Comparison of ENCODE assay signal across 8 cellular contexts in genomic region chr11:34358258-34358665, GRCh38. TPM values are rescaled to one million over a fixed set of nuclear protein-coding genes. Genes with fewer than 3 reads are reported as not detected.
DNase-seq lines count a peak whose midpoint lies in the region; ATAC-seq and TF ChIP-seq lines count a peak whose summit lies in the region.

No MANE protein-coding gene starts in this region.

- POLR2A ChIA-PET in SK-N-SH (lab: Yijun Ruan, JAX): interaction anchor here (1.1 to 2.5 kb wide), 7 partner anchors 12 to 305 kb away, joined by 3 to 20 read pairs (median 5); no protein-coding TSS in a partner anchor

- H2AFZ ChIP-seq in KMS-11 (ENCODE audit: low read depth): peak overlapping the region; percentile 83
- peak overlapping the region; percentile 83; the same call in 1 of the 2 replicates for H2AFZ ChIP-seq in SK-N-SH (ENCODE audit: low read depth)

- CTCF ChIA-PET in SK-N-SH (lab: Yijun Ruan, JAX): interaction anchor here (0.7 to 13.4 kb wide), 25 partner anchors 10 to 370 kb away, joined by 3 to 240 read pairs (median 4); no protein-coding TSS in a partner anchor

- no peak for TF ChIP-seq RAD21 in SK-N-SH (IDR thresholded peaks at IDR 0.05; ENCODE audit: low read length)

- H3K4me3 Mint-ChIP-seq in endodermal cell: peak overlapping the region; percentile 66

- H3K4me3 ChIP-seq in AG10803 (ENCODE audit: low read length) (peak overlapping the region; percentile 63), KMS-11 (IDR thresholded peaks at IDR 0.05; ENCODE audit: insufficient read depth, low read depth, low read length) (no peak overlapping the region), SK-N-SH (ENCODE audit: low read depth in 2 of 2, low read length in 1 of 2) (peak overlapping the region; percentile 52 to 61), endodermal cell (ENCODE audit: low read length) (peak overlapping the region; percentile 90), mononuclear cell (ENCODE audit: low read length) (peak overlapping the region; percentile 45), upper lobe of right lung (peak overlapping the region; percentile 57)

- no peaks in the 10 kb centered on the region for H3K9me2 ChIP-seq in SK-N-SH

- peak overlapping the region; percentile 56; the same call in 1 of the 2 replicates for H3K9ac ChIP-seq in KMS-11
- H3K9ac ChIP-seq in SK-N-SH: no peak overlapping the region
- peak overlapping the region; percentile 54 for H3K9ac ChIP-seq in endodermal cell (ENCODE audit: extremely low read depth, low read length, poor library complexity, severe bottlenecking)

- H4K20me1 ChIP-seq in KMS-11 (ENCODE audit: insufficient read depth) (no peaks in the 10 kb centered on the region), SK-N-SH (ENCODE audit: insufficient read depth) (peaks cover 14% of the 10 kb centered on the region; the same call in 1 of the 2 replicates)

- H3K4me2 ChIP-seq in KMS-11 (peak overlapping the region; percentile 30), SK-N-SH (peak overlapping the region; percentile 82)

- H3F3A ChIP-seq in SK-N-SH (replicated peaks; ENCODE audit: insufficient read depth): no peaks in the 10 kb centered on the region

- no peak for TF ChIP-seq POLR2A in GM18505 (IDR thresholded peaks at IDR 0.05; ENCODE audit: borderline replicate concordance, extremely low read depth, insufficient read depth, insufficient read length)

- no peaks in the 10 kb centered on the region for H3K9me3 Mint-ChIP-seq in endodermal cell

- H3K27ac ChIP-seq in KMS-11 (peak overlapping the region; percentile 49), SK-N-SH (ENCODE audit: low read depth in 2 of 2, low read length in 1 of 2) (peak overlapping the region in 1 of 2 experiments; percentile 50; a peak in 1 of 4 replicates), endodermal cell (ENCODE audit: low read depth, low read length) (peak overlapping the region; percentile 58), upper lobe of right lung (peak overlapping the region; percentile 52)

- intact Hi-C loops in upper lobe of right lung (cut with DNase I): loop anchor here (2.0 kb wide), 1 partner anchor 183 kb away; no protein-coding TSS in a partner anchor

- no peaks in the 10 kb centered on the region for H3K36me3 ChIP-seq in KMS-11 (ENCODE audit: insufficient read depth)
- H3K36me3 ChIP-seq in SK-N-SH (replicated peaks in 1 of 2; ENCODE audit: control insufficient read depth in 1 of 2, insufficient read depth in 2 of 2, low read length in 1 of 2): no peaks in the 10 kb centered on the region
- H3K36me3 ChIP-seq in endodermal cell (ENCODE audit: control insufficient read depth, insufficient read depth, low read length): no peaks in the 10 kb centered on the region
- H3K36me3 ChIP-seq in upper lobe of right lung: no peaks in the 10 kb centered on the region

- ATAC-seq in GM18505 (IDR thresholded peaks at IDR 0.05; ENCODE audit: unreplicated experiment): peak; percentile 2
- ATAC-seq in upper lobe of right lung: peak; percentile 33
- ATAC-seq in HG02623 (IDR thresholded peaks at IDR 0.05; ENCODE audit: unreplicated experiment): no peak

- TF ChIP-seq CTCF in AG10803 (conservative IDR thresholded peaks at IDR 0.05; ENCODE audit: low read length) (no peak), KMS-11 (conservative IDR thresholded peaks at IDR 0.05; ENCODE audit: low read depth, low read length) (no peak), SK-N-SH (IDR thresholded peaks at IDR 0.05) (no peak), endodermal cell (conservative IDR thresholded peaks at IDR 0.05) (no peak), upper lobe of right lung (IDR thresholded peaks at IDR 0.05) (no peak)

- H3K9me3 ChIP-seq in SK-N-SH (no peaks in the 10 kb centered on the region), endodermal cell (ENCODE audit: control insufficient read depth, low read length) (no peaks in the 10 kb centered on the region), mononuclear cell (ENCODE audit: low read depth, low read length) (no peaks in the 10 kb centered on the region), upper lobe of right lung (no peaks in the 10 kb centered on the region)

- no peak for TF ChIP-seq EP300 in SK-N-SH (IDR thresholded peaks at IDR 0.05; ENCODE audit: borderline replicate concordance in 1 of 2, low read depth in 1 of 2, low read length in 1 of 2)

- peaks cover 26% of the 10 kb centered on the region for H3K4me1 Mint-ChIP-seq in endodermal cell

- DNase-seq in AG10803 (ENCODE audit: low read depth) (peak; percentile 37), SK-N-SH (no peak), endodermal cell (no peak), upper lobe of right lung (peak; percentile 84)

- no peaks in the 10 kb centered on the region for H3K36me3 Mint-ChIP-seq in endodermal cell (ENCODE audit: low read depth)

- peak overlapping the region; percentile 86 for H3K27ac Mint-ChIP-seq in endodermal cell

- H3K79me2 ChIP-seq in KMS-11 (ENCODE audit: insufficient read depth, low read depth) (no peaks in the 10 kb centered on the region), SK-N-SH (ENCODE audit: insufficient read depth) (peaks cover 5% of the 10 kb centered on the region; the same call in 1 of the 2 replicates)

- H3K4me1 ChIP-seq in KMS-11 (ENCODE audit: low read depth, poor library complexity, severe bottlenecking): peaks cover 27% of the 10 kb centered on the region
- H3K4me1 ChIP-seq in SK-N-SH (ENCODE audit: control insufficient read depth in 1 of 2, insufficient read depth in 2 of 2, low read depth in 1 of 2, low read length in 1 of 2): peaks cover 18 to 33% of the 10 kb centered on the region in 2 experiments; a peak in 3 of 4 replicates
- H3K4me1 ChIP-seq in endodermal cell (ENCODE audit: control insufficient read depth, insufficient read depth, low read length): no peaks in the 10 kb centered on the region
- peaks cover 32% of the 10 kb centered on the region for H3K4me1 ChIP-seq in mononuclear cell (ENCODE audit: insufficient read depth, low read length)
- H3K4me1 ChIP-seq in upper lobe of right lung: peaks cover 30% of the 10 kb centered on the region

- under 1% methylated on average over 17 of the region's 23 CpGs for WGBS in SK-N-SH (ENCODE audit: low lambda C conversion rate)
- WGBS in endodermal cell (ENCODE audit: insufficient coverage in 1 of 2, insufficient read length in 1 of 2), 2 experiments: 0% methylated on average over 3 to 20 of the region's 23 CpGs

- H3K27me3 Mint-ChIP-seq in endodermal cell (ENCODE audit: insufficient read depth): peaks cover 36% of the 10 kb centered on the region

- H3K27me3 ChIP-seq in KMS-11 (ENCODE audit: insufficient read depth, low read depth): no peaks in the 10 kb centered on the region
- H3K27me3 ChIP-seq in SK-N-SH (ENCODE audit: insufficient read depth): no peaks in the 10 kb centered on the region
- H3K27me3 ChIP-seq in endodermal cell (ENCODE audit: control insufficient read depth, insufficient read depth, low read length, poor library complexity, severe bottlenecking): peaks cover 19% of the 10 kb centered on the region
- peaks cover 35% of the 10 kb centered on the region for H3K27me3 ChIP-seq in mononuclear cell (ENCODE audit: insufficient read depth, low read length)
- H3K27me3 ChIP-seq in upper lobe of right lung: peaks cover 9% of the 10 kb centered on the region

TF ChIP-seq in SK-N-SH, 30 proteins besides CTCF, POLR2A, EP300 and RAD21:
- TF ChIP-seq IRF3 (IDR thresholded peaks at IDR 0.05; ENCODE audit: low read depth, low read length) (no peak), SMC3 (IDR thresholded peaks at IDR 0.05; ENCODE audit: low read depth, low read length) (peak; percentile 22; the same call in 1 of the 2 replicates)

RNA-seq across cellular contexts. Expression of gene ABTB2, which starts 0.5 kb away (rescaled TPM):
- 4.9 and 7.8 TPM in 2 replicates for polyA plus RNA-seq in SK-N-SH (2012; rRNA removed)
- 3.2 and 5.2 TPM in 2 replicates for polyA plus RNA-seq in SK-N-SH (2012; cell fraction: cytosol; rRNA removed)
- polyA plus RNA-seq in SK-N-SH (2012; cell fraction: nucleus; rRNA removed): 14.8 and 16.0 TPM in 2 replicates
- total RNA-seq in endodermal cell (1 to 10 TPM; 2.9 to 5.2 TPM), mononuclear cell (2.3 TPM), upper lobe of right lung (3.2 TPM)
- 8.4 TPM for polyA plus RNA-seq in endodermal cell (2013, experiment 1 of 2)
- 8.3 TPM for polyA plus RNA-seq in endodermal cell (2013, experiment 2 of 2)

Comparison
In these comparisons a context has a peak if more than half of its experiments do, and no peak if none do; other contexts are left out.
1. DNase-seq: peak in AG10803 (single experiment) and upper lobe of right lung (single experiment); none in SK-N-SH (single experiment) and endodermal cell (single experiment).